In the genomic region with DNA sequence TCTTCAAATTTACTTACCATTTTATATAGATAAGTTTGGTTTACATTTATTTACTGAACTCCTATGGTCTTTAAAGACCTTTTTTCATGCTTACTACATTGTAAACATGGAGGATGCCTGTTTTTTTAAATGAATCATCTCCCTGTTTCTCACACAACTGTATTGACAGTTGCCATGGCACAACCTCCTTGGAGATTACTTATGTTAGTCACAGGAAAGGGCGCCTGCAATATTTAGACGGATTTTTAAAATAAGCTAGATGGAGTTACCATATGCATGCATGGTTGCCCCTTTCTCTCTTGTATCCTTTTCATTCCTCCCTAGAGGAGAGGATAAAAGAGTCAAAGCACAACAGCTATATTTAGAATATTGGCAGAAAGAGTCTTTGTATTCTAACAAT, we compare ENCODE assay signal across 20 cellular contexts. TPM values are rescaled to one million over a fixed set of nuclear protein-coding genes. Genes with fewer than 3 reads are reported as not detected.
A peak's percentile ranks its signal among the peaks of the same experiment; 100 is the strongest.
DNase-seq lines count a peak whose midpoint lies in the region; ATAC-seq and TF ChIP-seq lines count a peak whose summit lies in the region.
"Had no signal": no experiment of that assay in that cellular context is flagged by ENCODE, and none has a peak within 500 bp of the region (broad histone marks: within the 10 kb centered on the region; RNA-seq: fewer than 3 reads in every experiment).

No MANE protein-coding gene starts in this region.

- no peaks in the 10 kb centered on the region for H4K20me1 ChIP-seq in IMR-90 (ENCODE audit: insufficient read depth, low read length)

- H2BK120ac ChIP-seq in IMR-90 (ENCODE audit: low read depth, low read length) = no peak overlapping the region

- H3K27me3 ChIP-seq in ACC112 (ENCODE audit: insufficient read depth, low read length) (no peaks in the 10 kb centered on the region), IMR-90 (ENCODE audit: control insufficient read depth, insufficient read depth, low read length) (no peaks in the 10 kb centered on the region), brain microvascular endothelial cell (replicated peaks) (no peaks in the 10 kb centered on the region)
- H3K27me3 ChIP-seq: foreskin keratinocyte, neural progenitor cell had no signal

- H3K36me3 ChIP-seq in ACC112 (ENCODE audit: insufficient read depth, low read length) (no peaks in the 10 kb centered on the region), IMR-90 (ENCODE audit: control insufficient read depth, insufficient read depth, low read length) (no peaks in the 10 kb centered on the region), brain microvascular endothelial cell (replicated peaks) (no peaks in the 10 kb centered on the region)
- H3K36me3 ChIP-seq: neural progenitor cell had no signal

- no peaks in the 10 kb centered on the region for H3K79me2 ChIP-seq in ACC112 (ENCODE audit: control insufficient read depth, insufficient read depth, low read length, unreplicated experiment)

- peaks cover 6% of the 10 kb centered on the region for H3K9me3 Mint-ChIP-seq in glutamatergic neuron (ENCODE audit: unreplicated experiment)

- H3K4me1 Mint-ChIP-seq in glutamatergic neuron (ENCODE audit: low read depth, unreplicated experiment) = peaks cover 27% of the 10 kb centered on the region
- H3K4me1 Mint-ChIP-seq: activated naive CD8-positive, alpha-beta T cell treated with anti-CD3 and anti-CD28 coated beads for 36 hours; CD4-positive, alpha-beta memory T cell had no signal

- H3K4me1 ChIP-seq in ACC112 (ENCODE audit: control insufficient read depth, insufficient read depth, low read length, unreplicated experiment) (peaks cover 21% of the 10 kb centered on the region), IMR-90 (ENCODE audit: control insufficient read depth, insufficient read depth, low read length) (no peaks in the 10 kb centered on the region)
- H3K4me1 ChIP-seq: foreskin keratinocyte, neural progenitor cell had no signal

- H2AFZ ChIP-seq in ACC112 (ENCODE audit: low read length, unreplicated experiment) (no peak overlapping the region), IMR-90 (replicated peaks; ENCODE audit: low read length, poor library complexity) (no peak overlapping the region)
- H2AFZ ChIP-seq: neural progenitor cell had no signal

- no peak overlapping the region for H4K91ac ChIP-seq in IMR-90 (ENCODE audit: insufficient read depth, low read depth, low read length)

- TF ChIP-seq RAD21 in IMR-90 (IDR thresholded peaks at IDR 0.05; ENCODE audit: low read length) = no peak

- no peak overlapping the region for H3K9ac ChIP-seq in IMR-90 (ENCODE audit: low read depth, low read length)
- H3K9ac ChIP-seq: neural progenitor cell had no signal

- intact Hi-C loops in IMR-90 (cut with micrococcal nuclease) = no loop called here

- H3K9me3 ChIP-seq in IMR-90 (ENCODE audit: control insufficient read depth, insufficient read depth, low read length) = peaks cover 4% of the 10 kb centered on the region; the same call in 1 of the 2 replicates

- no CpG with 5 or more reads among the region's 2 CpGs for WGBS in IMR-90 (ENCODE audit: extremely low coverage in 2 of 2, insufficient read length in 1 of 2), 2 experiments

- no peak overlapping the region for H2BK20ac ChIP-seq in IMR-90 (ENCODE audit: low read depth, low read length)

- no peak overlapping the region for H2AK5ac ChIP-seq in IMR-90 (ENCODE audit: low read depth, low read length)

- H3K56ac ChIP-seq in IMR-90 (ENCODE audit: extremely low read depth, insufficient read depth, low read length) = no peak overlapping the region

- no peak overlapping the region for H2BK5ac ChIP-seq in IMR-90 (ENCODE audit: low read depth, low read length, poor library complexity, severe bottlenecking)

- TF ChIP-seq POLR2A in IMR-90 (IDR thresholded peaks at IDR 0.05; ENCODE audit: low read depth, low read length) = no peak

- no peak overlapping the region for H4K8ac ChIP-seq in IMR-90 (ENCODE audit: low read depth in 2 of 2, low read length in 2 of 2)

- H3K27ac ChIP-seq in ACC112 (ENCODE audit: low read depth, low read length) (peak overlapping the region; percentile 93), IMR-90 (ENCODE audit: insufficient read depth, low read length) (no peak overlapping the region), brain microvascular endothelial cell (peak overlapping the region; percentile 70)
- H3K27ac ChIP-seq: foreskin keratinocyte, HL-60, neural progenitor cell had no signal

- TF ChIP-seq CTCF in IMR-90 (conservative IDR thresholded peaks at IDR 0.05; ENCODE audit: low read depth, low read length) (no peak), brain microvascular endothelial cell (IDR thresholded peaks at IDR 0.05; ENCODE audit: low read depth, low read length, missing control alignments) (no peak), glutamatergic neuron (IDR thresholded peaks at IDR 0.05; ENCODE audit: partially characterized antibody, unreplicated experiment) (no peak)

- CTCF ChIA-PET in IMR-90 (lab: Yijun Ruan, JAX) = interaction anchor here (0.7 kb wide), 1 partner anchor 41 kb away, joined by 3 read pairs; no protein-coding TSS in a partner anchor

- H3K18ac ChIP-seq in IMR-90 (ENCODE audit: low read depth, low read length) = no peak overlapping the region

- no TSS peak for BruUV-seq in IMR-90 (replicated peaks; lab: Mats Ljungman, UMichigan)

- H3K23ac ChIP-seq in IMR-90 (ENCODE audit: low read depth, low read length) = no peak overlapping the region

- ATAC-seq in IMR-90 (ENCODE audit: low read depth) (no peak), GM21786 (IDR thresholded peaks at IDR 0.05; ENCODE audit: unreplicated experiment) (no peak)
- ATAC-seq: effector memory CD8-positive, alpha-beta T cell; foreskin keratinocyte; left cardiac atrium had no signal

- H3K9me1 ChIP-seq in IMR-90 (ENCODE audit: insufficient read depth, low read length) = no peaks in the 10 kb centered on the region

- H3K4me3 Mint-ChIP-seq in glutamatergic neuron (ENCODE audit: unreplicated experiment) = peak overlapping the region; percentile 61
- H3K4me3 Mint-ChIP-seq: activated naive CD8-positive, alpha-beta T cell treated with anti-CD3 and anti-CD28 coated beads for 36 hours; CD4-positive, alpha-beta memory T cell; effector memory CD8-positive, alpha-beta T cell; neural progenitor cell had no signal

- H2BK15ac ChIP-seq in IMR-90 (ENCODE audit: low read depth, low read length) = no peak overlapping the region

- no peak overlapping the region for H3K4ac ChIP-seq in IMR-90 (ENCODE audit: low read depth, low read length)

- H3K4me3 ChIP-seq in ACC112 (ENCODE audit: low read depth, low read length) = no peak overlapping the region
- no peak overlapping the region for H3K4me3 ChIP-seq in IMR-90 (ENCODE audit: insufficient read depth, low read depth, low read length)
- no peak overlapping the region for H3K4me3 ChIP-seq in brain microvascular endothelial cell (ENCODE audit: low read depth, low read length)
- H3K4me3 ChIP-seq: neural progenitor cell had no signal

- DNase-seq in IMR-90 (peak; percentile 41), brain microvascular endothelial cell (peak; percentile 89), glutamatergic neuron (no peak), kidney glomerular epithelial cell (lab: John Stamatoyannopoulos, UW) (no peak)
- no peak for DNase-seq in activated effector memory CD4-positive, alpha-beta T cell treated with anti-CD3 and anti-CD28 coated beads, Interleukin-2, amount 50 U/mL, for 16 hours
- no peak for DNase-seq in stimulated activated CD4-positive, alpha-beta T cell treated with anti-CD3 and anti-CD28 coated beads, Interleukin-1b, Interleukin-23, amount 100 ng/mL, for 48 hours
- DNase-seq: activated naive CD8-positive, alpha-beta T cell treated with anti-CD3 and anti-CD28 coated beads for 36 hours; CD4-positive, alpha-beta memory T cell; central memory CD4-positive, alpha-beta T cell; DND-41; effector memory CD8-positive, alpha-beta T cell; foreskin keratinocyte; left cardiac atrium; NCI-H1930; retina had no signal

- H3K36me3 Mint-ChIP-seq in glutamatergic neuron (ENCODE audit: unreplicated experiment) = peaks cover 10% of the 10 kb centered on the region
- H3K36me3 Mint-ChIP-seq: CD4-positive, alpha-beta memory T cell had no signal

- no peak overlapping the region for H2AK9ac ChIP-seq in IMR-90 (replicated peaks; ENCODE audit: low read depth, low read length, poor library complexity)

- no peak overlapping the region; the same call in 1 of the 2 replicates for H3K14ac ChIP-seq in IMR-90 (replicated peaks; ENCODE audit: low read depth, low read length)

- in situ Hi-C loops in IMR-90 (cut with MboI; ENCODE audit: low sequenced_read_pairs) (no loop called here), brain microvascular endothelial cell (cut with HindIII; ENCODE audit: low pct_ligation_motif_present, low sequenced_read_pairs) (no loop called here)

- H3K27ac Mint-ChIP-seq in glutamatergic neuron (ENCODE audit: unreplicated experiment) = peak overlapping the region; percentile 85
- H3K27ac Mint-ChIP-seq: activated naive CD8-positive, alpha-beta T cell treated with anti-CD3 and anti-CD28 coated beads for 36 hours; CD4-positive, alpha-beta memory T cell; effector memory CD8-positive, alpha-beta T cell; neural progenitor cell had no signal

- dilution Hi-C loops in IMR-90 (cut with HindIII; ENCODE audit: low sequenced_read_pairs, unreplicated experiment) = no loop called here

- no peaks in the 10 kb centered on the region for H3K27me3 Mint-ChIP-seq in glutamatergic neuron (ENCODE audit: unreplicated experiment)
- H3K27me3 Mint-ChIP-seq: activated naive CD8-positive, alpha-beta T cell treated with anti-CD3 and anti-CD28 coated beads for 36 hours; effector memory CD8-positive, alpha-beta T cell had no signal

- H4K5ac ChIP-seq in IMR-90 (ENCODE audit: low read depth, low read length) = no peak overlapping the region

- no peaks in the 10 kb centered on the region for H3K79me1 ChIP-seq in IMR-90 (ENCODE audit: low read depth in 1 of 2, low read length in 2 of 2)

- POLR2A ChIA-PET in IMR-90 (lab: Charles Lee; ENCODE audit: unreplicated experiment) = no interaction called here

- H3K4me2 ChIP-seq in IMR-90 (ENCODE audit: low read depth, low read length) = no peak overlapping the region
- H3K4me2 ChIP-seq: neural progenitor cell had no signal

TF ChIP-seq in IMR-90, 13 proteins besides CTCF, POLR2A, EP300 and RAD21:
- no peak for TF ChIP-seq SMC3 (IDR thresholded peaks at IDR 0.05; ENCODE audit: low read depth, low read length)

RNA-seq across cellular contexts. Expression of gene CCDC102B, which starts 34.8 kb away (rescaled TPM):
- 0.54 and 1.7 TPM in 2 replicates for total RNA-seq in IMR-90 (2012; rRNA removed)
- 0.67 and 1.4 TPM in 2 replicates for polyA plus RNA-seq in IMR-90 (2012; rRNA removed)
- polyA plus RNA-seq in IMR-90 (2012; cell fraction: cytosol; rRNA removed) = 0.11 and 0.12 TPM in 2 replicates
- polyA plus RNA-seq in IMR-90 (2012; cell fraction: nucleus; rRNA removed; ENCODE audit: low replicate concordance) = 0.27 and 2.2 TPM in 2 replicates
- 8.1 TPM for total RNA-seq in glutamatergic neuron (ENCODE audit: unreplicated experiment)
- total RNA-seq: foreskin keratinocyte, SK-MEL-5 had no signal

RNA-seq across cellular contexts. Expression of gene TMX3, which starts 48.2 kb away (rescaled TPM):
- total RNA-seq in IMR-90 (2012; rRNA removed) (50.5 and 83.3 TPM in 2 replicates), glutamatergic neuron (ENCODE audit: unreplicated experiment) (68.6 TPM)
- 15.7 and 22.8 TPM in 2 replicates for polyA plus RNA-seq in IMR-90 (2012; rRNA removed)
- polyA plus RNA-seq in IMR-90 (2012; cell fraction: cytosol; rRNA removed) = 2.1 and 3.5 TPM in 2 replicates
- 5.7 and 71.3 TPM in 2 replicates for polyA plus RNA-seq in IMR-90 (2012; cell fraction: nucleus; rRNA removed; ENCODE audit: low replicate concordance)

Comparison
In these comparisons a context has a peak if more than half of its experiments do, and no peak if none do; other contexts are left out.
1. DNase-seq: peak in IMR-90 (single experiment) and brain microvascular endothelial cell (single experiment); none in glutamatergic neuron (single experiment), kidney glomerular epithelial cell (single experiment), activated effector memory CD4-positive, alpha-beta T cell treated with anti-CD3 and anti-CD28 coated beads, Interleukin-2, amount 50 U/mL, for 16 hours (single experiment) and stimulated activated CD4-positive, alpha-beta T cell treated with anti-CD3 and anti-CD28 coated beads, Interleukin-1b, Interleukin-23, amount 100 ng/mL, for 48 hours (single experiment).